ENCODE assay signal across 11 cellular contexts in genomic region chr3:9865125-9865637, GRCh38. TPM values are rescaled to one million over a fixed set of nuclear protein-coding genes. Genes with fewer than 3 reads are reported as not detected.
DNase-seq lines count a peak whose midpoint lies in the region; TF ChIP-seq lines count a peak whose summit lies in the region.
"Not testable (repeated sequence)": the region's sequence is repeated elsewhere in the genome, so short reads cannot be mapped to it uniquely, and the experiment has no call there.
"Had no signal": no experiment of that assay in that cellular context is flagged by ENCODE, and none has a peak within 500 bp of the region (broad histone marks: within the 10 kb centered on the region; RNA-seq: fewer than 3 reads in every experiment).

No MANE protein-coding gene starts in this region.

- not testable (repeated sequence) for H3K9me3 ChIP-seq in cardiac muscle cell (ENCODE audit: low read depth); muscle layer of colon (ENCODE audit: low read length); sigmoid colon; vagina

- not testable (repeated sequence) for TF ChIP-seq CTCF in brain (conservative IDR thresholded peaks at IDR 0.05); coronary artery (IDR thresholded peaks at IDR 0.05); cardiac muscle cell (IDR thresholded peaks at IDR 0.05; ENCODE audit: low read depth, low read length); sigmoid colon (IDR thresholded peaks at IDR 0.05); vagina (IDR thresholded peaks at IDR 0.05)

- not testable (repeated sequence) for TF ChIP-seq EP300 in sigmoid colon (IDR thresholded peaks at IDR 0.05)

- H3K27me3 ChIP-seq in cardiac muscle cell; muscle layer of colon (ENCODE audit: control insufficient read depth in 1 of 2, insufficient read depth in 2 of 2, low read length in 2 of 2); sigmoid colon; vagina: not testable (repeated sequence)

- H3K9ac ChIP-seq in muscle layer of colon (ENCODE audit: low read length): not testable (repeated sequence)

- H3K4me1 ChIP-seq in cardiac muscle cell (ENCODE audit: low read depth) (peaks cover 20% of the 10 kb centered on the region), muscle layer of colon (ENCODE audit: insufficient read depth, low read length) (peaks cover 41% of the 10 kb centered on the region), sigmoid colon (peaks cover 0 to 60% (median 50%) of the 10 kb centered on the region in 4 donors), vagina (peaks cover 34% of the 10 kb centered on the region)

- H3K27me3 Mint-ChIP-seq in brain: peaks cover 19% of the 10 kb centered on the region

- TF ChIP-seq POLR2A in sigmoid colon (IDR thresholded peaks at IDR 0.05); vagina (IDR thresholded peaks at IDR 0.05): not testable (repeated sequence)

- peak; percentile 8 for DNase-seq in RPMI7951 (ENCODE audit: low read depth)
- not testable (repeated sequence) for DNase-seq in coronary artery (ENCODE audit: low spot score); cardiac muscle cell (ENCODE audit: low read depth in 1 of 2, low spot score in 1 of 2); sigmoid colon; vagina (ENCODE audit: extremely low spot score in 2 of 2)

- peaks cover 34% of the 10 kb centered on the region for H3K4me1 Mint-ChIP-seq in brain

- H3K36me3 Mint-ChIP-seq in brain: not testable (repeated sequence)

- H3K36me3 ChIP-seq in cardiac muscle cell; muscle layer of colon (ENCODE audit: insufficient read depth, low read length); sigmoid colon; vagina: not testable (repeated sequence)

- peak overlapping the region in 1 of 5 experiments; percentile 69 for H3K4me3 Mint-ChIP-seq in brain

- H3K9me3 Mint-ChIP-seq in brain: not testable (repeated sequence)

- H3K27ac ChIP-seq in coronary artery (peak overlapping the region; percentile 54 to 86), cardiac muscle cell (peak overlapping the region; percentile 96), muscle layer of colon (ENCODE audit: low read depth, low read length) (peak overlapping the region; percentile 90), sigmoid colon (peak overlapping the region; percentile 82 to 93 (median 90)), temporal lobe (ENCODE audit: low read depth, low read length) (peak overlapping the region; percentile 77), vagina (peak overlapping the region; percentile 90)

- 90 to 91% methylated on average over 10 of the region's 10 CpGs for WGBS in sigmoid colon, 2 donors

- peak overlapping the region; percentile 56 for H3K4me3 ChIP-seq in coronary artery
- H3K4me3 ChIP-seq in cardiac muscle cell; muscle layer of colon (ENCODE audit: low read depth in 1 of 2, low read length in 2 of 2); vagina: not testable (repeated sequence)
- peak overlapping the region in 2 of 4 donors; percentile 12 to 13 for H3K4me3 ChIP-seq in sigmoid colon

- intact Hi-C loops in sigmoid colon (cut with DNase I); vagina (cut with DNase I): not testable (repeated sequence)

- peak overlapping the region; percentile 86 to 99 (median 96) for H3K27ac Mint-ChIP-seq in brain

RNA-seq across cellular contexts. Expression of gene CIDEC, which starts 14.9 kb away (rescaled TPM):
- total RNA-seq in RPMI7951 (2014; rRNA removed; shearing (Covaris generic)): not detected in 2 replicates
- polyA plus RNA-seq in brain (ENCODE audit: insufficient read depth, low read depth, low replicate concordance) (not detected), cardiac muscle cell (0.37 TPM in 1 of 2 replicates, not detected in the other), sigmoid colon (100 to 1,000 TPM in 1 of 3 donors, 10 to 100 TPM in 2; 30.6 to 120 (median 71.3) TPM)
- total RNA-seq in cardiac muscle cell (not detected in 2 replicates), sigmoid colon (10 to 100 TPM in 2 of 4 donors, 1 to 10 TPM in 2; 1.6 to 36.7 (median 8.1) TPM), temporal lobe (not detected), vagina (51.3 TPM)
- total RNA-seq: CD4-positive, CD25-positive, alpha-beta regulatory T cell; GM23338; NCI-H460 had no signal
- polyA plus RNA-seq: CD4-positive, CD25-positive, alpha-beta regulatory T cell; GM23338 had no signal

RNA-seq across cellular contexts. Expression of gene RPUSD3, which starts 21.4 kb away (rescaled TPM):
- 47.5 and 49.5 TPM in 2 replicates for total RNA-seq in RPMI7951 (2014; rRNA removed; shearing (Covaris generic))
- polyA plus RNA-seq in brain (ENCODE audit: insufficient read depth, low read depth, low replicate concordance) (23.9 TPM), cardiac muscle cell (122 and 124 TPM in 2 replicates), sigmoid colon (10 to 100 TPM; 22.0 to 37.1 (median 23.4) TPM)
- total RNA-seq in cardiac muscle cell (56.9 and 78.1 TPM in 2 replicates), sigmoid colon (10 to 100 TPM; 42.6 to 54.7 (median 47.6) TPM), temporal lobe (15.5 TPM), vagina (50.6 TPM)

RNA-seq across cellular contexts. Expression of gene JAGN1, which starts 25.2 kb away (rescaled TPM):
- total RNA-seq in RPMI7951 (2014; rRNA removed; shearing (Covaris generic)): 34.7 and 36.8 TPM in 2 replicates
- polyA plus RNA-seq in brain (ENCODE audit: insufficient read depth, low read depth, low replicate concordance) (21.2 TPM), cardiac muscle cell (50.6 TPM in 2 replicates), sigmoid colon (10 to 100 TPM; 24.7 to 44.4 (median 33.0) TPM)
- total RNA-seq in cardiac muscle cell (42.0 and 58.0 TPM in 2 replicates), sigmoid colon (10 to 100 TPM; 33.7 to 55.1 (median 45.9) TPM), temporal lobe (8.9 TPM), vagina (32.7 TPM)

RNA-seq across cellular contexts. Expression of gene IL17RE, which starts 37.5 kb away (rescaled TPM):
- total RNA-seq in RPMI7951 (2014; rRNA removed; shearing (Covaris generic)): not detected in 2 replicates
- 1.6 TPM for polyA plus RNA-seq in brain (ENCODE audit: insufficient read depth, low read depth, low replicate concordance)
- total RNA-seq in cardiac muscle cell: 1.3 and 3.7 TPM in 2 replicates
- 0.89 and 1.2 TPM in 2 replicates for polyA plus RNA-seq in cardiac muscle cell
- total RNA-seq in sigmoid colon: 1 to 10 TPM in 2 of 4 donors, under 1 TPM in 2; 0.68 to 2.5 (median 1.3) TPM
- polyA plus RNA-seq in sigmoid colon: 10 to 100 TPM; 11.4 to 46.3 (median 12.7) TPM
- 0.49 TPM for total RNA-seq in temporal lobe
- total RNA-seq in vagina: 15.2 TPM

RNA-seq across cellular contexts. Expression of gene IL17RC, which starts 51.7 kb away (rescaled TPM):
- total RNA-seq in RPMI7951 (2014; rRNA removed; shearing (Covaris generic)): 23.2 and 25.8 TPM in 2 replicates
- polyA plus RNA-seq in brain (ENCODE audit: insufficient read depth, low read depth, low replicate concordance) (22.7 TPM), cardiac muscle cell (59.8 and 61.2 TPM in 2 replicates), sigmoid colon (10 to 100 TPM in 2 of 3 donors, 1 to 10 TPM in 1; 9.9 to 36.5 (median 13.8) TPM)
- total RNA-seq in cardiac muscle cell (33.7 and 49.2 TPM in 2 replicates), sigmoid colon (10 to 100 TPM; 57.8 to 88.9 (median 66.3) TPM), temporal lobe (3.2 TPM), vagina (66.3 TPM)
